Comparison of ENCODE assay signal across 8 cellular contexts in genomic region chr17:44014437-44015172, GRCh38. TPM values are rescaled to one million over a fixed set of nuclear protein-coding genes. Genes with fewer than 3 reads are reported as not detected.
DNase-seq lines count a peak whose midpoint lies in the region; ATAC-seq and TF ChIP-seq lines count a peak whose summit lies in the region.

Gene TMEM101, minus strand, starts transcription at chr17:44014963. Its CDS starts 11 bp downstream, at chr17:44014952.

- TF ChIP-seq RAD21 in HCT116 (IDR thresholded peaks at IDR 0.05; ENCODE audit: low read depth), result no peak

- peak within 1 kb of the TSS; percentile 90 to 98 for H3K27ac Mint-ChIP-seq in activated naive CD4-positive, alpha-beta T cell treated with anti-CD3 and anti-CD28 coated beads, Interleukin-2, amount 50 U/mL, for 72 hours

- H3K9ac ChIP-seq in ES-I3 (ENCODE audit: low read depth, low read length) (peak within 1 kb of the TSS; percentile 90), HCT116 (ENCODE audit: low read length) (peak within 1 kb of the TSS; percentile 98)

- no peaks in the 10 kb centered on the region for H3K9me3 ChIP-seq in ES-I3 (ENCODE audit: control insufficient read depth, insufficient read depth, low read length)
- no peaks in the 10 kb centered on the region for H3K9me3 ChIP-seq in HCT116 (ENCODE audit: control insufficient read depth in 1 of 2, insufficient read depth in 1 of 2, low read depth in 1 of 2, low read length in 2 of 2)
- H3K9me3 ChIP-seq in suprapubic skin, result no peaks in the 10 kb centered on the region

- H3K27ac ChIP-seq in HCT116 (ENCODE audit: low read depth, low read length) (peak within 1 kb of the TSS; percentile 96), suprapubic skin (peak within 1 kb of the TSS; percentile 76)

- RAD21 ChIA-PET in HCT116 (lab: Charles Lee; ENCODE audit: low non-redundant PET in 1 of 2, low total read pairs in 2 of 2, uncharacterized antibody in 2 of 2, unreplicated experiment in 2 of 2), result no interaction called here

- BruUV-seq in HCT116 (replicated peaks; lab: Mats Ljungman, UMichigan), result TSS peak; percentile 56

- H3K9me3 Mint-ChIP-seq in activated naive CD4-positive, alpha-beta T cell treated with anti-CD3 and anti-CD28 coated beads, Interleukin-2, amount 50 U/mL, for 72 hours, result no peaks in the 10 kb centered on the region

- no peak for TF ChIP-seq EP300 in suprapubic skin (IDR thresholded peaks at IDR 0.05)

- H3K4me1 ChIP-seq in ES-I3 (ENCODE audit: insufficient read depth, low read length) (0 out of 2 replicates have a peak, but pooled peaks cover 3% of the 10 kb centered on the region), HCT116 (ENCODE audit: control insufficient read depth in 1 of 2, insufficient read depth in 2 of 2, low read length in 2 of 2) (peaks cover 12 to 30% of the 10 kb centered on the region in 2 experiments), suprapubic skin (peaks cover 12% of the 10 kb centered on the region)

- TF ChIP-seq CTCF in HCT116 (IDR thresholded peaks at IDR 0.05 in 2 of 3, conservative IDR thresholded peaks at IDR 0.05 in 1 of 3; ENCODE audit: borderline replicate concordance in 1 of 3, insufficient read depth in 1 of 3, low read depth in 2 of 3, low read length in 2 of 3) (no peak), suprapubic skin (IDR thresholded peaks at IDR 0.05) (no peak)

- ATAC-seq in HCT116, result peak; percentile 85
- peak; percentile 95 to 99 for ATAC-seq in activated naive CD4-positive, alpha-beta T cell treated with anti-CD3 and anti-CD28 coated beads, Interleukin-2, amount 50 U/mL, for 72 hours

- DNase-seq in HCT116 (ENCODE audit: low read depth, low spot score) (peak; percentile 91), NCI-H1092 (lab: John Stamatoyannopoulos, UW) (peak; percentile 86), SKM-1 (lab: John Stamatoyannopoulos, UW; ENCODE audit: unreplicated experiment) (peak; percentile 93), glomerular visceral epithelial cell (ENCODE audit: extremely low spot score) (peak; percentile 93), occipital lobe (lab: John Stamatoyannopoulos, UW) (peak; percentile 88), suprapubic skin (ENCODE audit: low spot score in 2 of 2) (peak; percentile 93 to 95)
- DNase-seq in activated naive CD4-positive, alpha-beta T cell treated with anti-CD3 and anti-CD28 coated beads, Interleukin-2, amount 50 U/mL, for 72 hours (ENCODE audit: low spot score in 2 of 2), result peak; percentile 85 to 88

- H4K20me1 ChIP-seq in HCT116 (ENCODE audit: insufficient read depth), result no peaks in the 10 kb centered on the region

- H3K36me3 ChIP-seq in ES-I3 (ENCODE audit: insufficient read depth, low read length), result 0 out of 2 replicates have a peak, but pooled peaks cover 7% of the 10 kb centered on the region
- no peaks in the 10 kb centered on the region; a peak in 2 of 4 replicates for H3K36me3 ChIP-seq in HCT116 (ENCODE audit: control insufficient read depth in 1 of 2, insufficient read depth in 2 of 2, low read length in 2 of 2)
- peaks cover 10% of the 10 kb centered on the region for H3K36me3 ChIP-seq in suprapubic skin

- H3K27me3 ChIP-seq in HCT116 (ENCODE audit: insufficient read depth, low read length), result no peaks in the 10 kb centered on the region
- H3K27me3 ChIP-seq in suprapubic skin, result no peaks in the 10 kb centered on the region

- H3K4me3 ChIP-seq in HCT116 (replicated peaks in 1 of 2; ENCODE audit: low read depth in 1 of 2, low read length in 2 of 2) (peak within 1 kb of the TSS; percentile 100), suprapubic skin (peak within 1 kb of the TSS; percentile 84)

- no peaks in the 10 kb centered on the region for H3K9me2 ChIP-seq in HCT116 (ENCODE audit: insufficient read depth)

- peaks cover 26% of the 10 kb centered on the region for H3K79me2 ChIP-seq in HCT116 (ENCODE audit: insufficient read depth, low read length)

- under 1% methylated on average over 25 of the region's 43 CpGs for WGBS in suprapubic skin

- POLR2A ChIA-PET in HCT116 (lab: Charles Lee), result no interaction called here

- H2AFZ ChIP-seq in HCT116 (ENCODE audit: low read depth, low read length, poor library complexity, severe bottlenecking), result peak within 1 kb of the TSS; percentile 77

- intact Hi-C loops in HCT116 (cut with micrococcal nuclease), result no loop called here

- peak within 1 kb of the TSS; percentile 99 for H3K4me2 ChIP-seq in HCT116 (ENCODE audit: low read length)

- peak; percentile 53 for TF ChIP-seq POLR2A in HCT116 (IDR thresholded peaks at IDR 0.05; ENCODE audit: borderline replicate concordance, extremely low read depth, insufficient read depth, insufficient read length)
- no peak for TF ChIP-seq POLR2A in suprapubic skin (IDR thresholded peaks at IDR 0.05)

- peaks cover 13 to 15% of the 10 kb centered on the region in 2 donors for H3K36me3 Mint-ChIP-seq in activated naive CD4-positive, alpha-beta T cell treated with anti-CD3 and anti-CD28 coated beads, Interleukin-2, amount 50 U/mL, for 72 hours

- CTCF ChIA-PET in HCT116 (lab: Charles Lee), result interaction anchor here (1.2 kb wide), 1 partner anchor 154 kb away, joined by 4 read pairs; no protein-coding TSS in a partner anchor

TF ChIP-seq in HCT116, 20 proteins besides CTCF, POLR2A, EP300 and RAD21 (continues in another document):
- TF ChIP-seq EGR1 (IDR thresholded peaks at IDR 0.05; ENCODE audit: low read depth) (peak; percentile 86), FOSL1 (IDR thresholded peaks at IDR 0.05; ENCODE audit: low read depth) (no peak), SP1 (IDR thresholded peaks at IDR 0.05; ENCODE audit: low read depth) (peak; percentile 90), CEBPB (IDR thresholded peaks at IDR 0.05; ENCODE audit: low read depth) (no peak), ELF1 (IDR thresholded peaks at IDR 0.05; ENCODE audit: borderline replicate concordance, low read depth) (no peak; the same call in 1 of the 2 replicates), EZH2 (IDR thresholded peaks at IDR 0.05) (no peak), YY1 (IDR thresholded peaks at IDR 0.05; ENCODE audit: extremely low read depth, insufficient replicate concordance, low read depth, low read length) (peak; percentile 100), ZNF274 (IDR thresholded peaks at IDR 0.05; ENCODE audit: low read depth, low read length) (no peak), SRF (IDR thresholded peaks at IDR 0.05; ENCODE audit: low read depth) (no peak; the same call in 1 of the 2 replicates), MAX (IDR thresholded peaks at IDR 0.05) (peak; percentile 92), JUND (IDR thresholded peaks at IDR 0.05) (no peak), ZFX (IDR thresholded peaks at IDR 0.05) (no peak; the same call in 1 of the 2 replicates), ZBTB33 (IDR thresholded peaks at IDR 0.05; ENCODE audit: extremely low read depth, insufficient replicate concordance, low read length) (peak; percentile 84), POLR2AphosphoS5 (IDR thresholded peaks at IDR 0.05; ENCODE audit: low read depth, low read length) (peak; percentile 91), EZH2phosphoT487 (IDR thresholded peaks at IDR 0.05; ENCODE audit: borderline replicate concordance) (no peak), TCF7L2 (IDR thresholded peaks at IDR 0.05; ENCODE audit: borderline replicate concordance, extremely low read depth, insufficient read depth, insufficient read length) (peak; percentile 54), REST (IDR thresholded peaks at IDR 0.05; ENCODE audit: low read depth) (no peak), CBX3 (IDR thresholded peaks at IDR 0.05; ENCODE audit: low read depth) (peak; percentile 98)

RNA-seq across cellular contexts. Expression of gene TMEM101, which starts in this region (rescaled TPM):
- total RNA-seq in HCT116 (2021; ENCODE audit: unreplicated experiment) (43.8 TPM), occipital lobe (36.3 TPM), suprapubic skin (10 to 100 TPM; 20.7 to 48.5 (median 43.6) TPM)
- polyA plus RNA-seq in HCT116 (2012), result 59.2 and 64.4 TPM in 2 replicates
- 10 to 100 TPM; 32.8 to 43.6 TPM for total RNA-seq in activated naive CD4-positive, alpha-beta T cell treated with anti-CD3 and anti-CD28 coated beads, Interleukin-2, amount 50 U/mL, for 72 hours

Comparison
In these comparisons a context has a peak if more than half of its experiments do, and no peak if none do; other contexts are left out.
1. Peak in every context shown above with its lines: DNase-seq, ATAC-seq, H3K4me3 ChIP-seq and H3K27ac ChIP-seq.